14 cellular contexts compared by ENCODE assay signal in the genomic region with DNA sequence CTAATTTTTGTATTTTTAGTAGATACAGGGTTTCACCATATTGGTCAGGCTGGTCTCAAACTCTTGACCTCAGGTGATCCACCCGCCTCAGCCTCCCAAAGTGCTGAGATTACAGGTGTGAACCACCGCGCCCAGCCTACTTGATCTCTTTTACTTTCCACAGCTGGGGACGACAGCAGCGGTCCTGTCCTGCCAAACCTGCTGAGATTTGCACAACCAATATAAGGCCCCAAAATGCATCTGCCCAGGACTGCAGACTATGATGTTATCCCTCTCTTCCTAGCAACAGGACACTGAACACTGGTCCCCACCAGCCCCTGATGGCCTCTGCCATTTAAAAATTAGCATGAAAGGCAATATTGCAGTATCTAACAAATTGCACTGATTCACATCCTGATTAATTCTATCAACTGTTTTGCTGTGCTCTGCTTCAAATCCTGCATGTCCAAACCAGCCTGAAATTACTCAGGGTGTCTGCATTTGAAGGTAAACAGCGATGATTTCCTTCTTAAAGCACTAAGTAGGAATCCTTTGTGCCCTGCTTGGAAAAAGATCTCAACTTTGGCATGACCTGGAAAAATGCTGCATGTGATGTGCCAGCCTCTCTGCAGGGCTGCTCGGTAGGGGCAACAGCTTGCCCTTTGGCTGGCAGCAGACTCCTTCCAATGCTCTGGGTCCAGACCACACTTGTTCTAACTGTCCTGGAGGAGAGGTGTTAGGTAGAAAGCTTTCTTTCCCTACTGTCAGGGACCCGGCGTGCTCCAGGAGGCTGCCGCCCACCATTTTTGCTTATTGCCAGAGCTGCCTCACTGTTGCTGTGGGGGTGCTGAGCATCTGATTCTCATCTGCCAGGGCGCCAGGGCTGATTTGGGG. TPM values are rescaled to one million over a fixed set of nuclear protein-coding genes. Genes with fewer than 3 reads are reported as not detected.
"Had no signal": no experiment of that assay in that cellular context is flagged by ENCODE, and none has a peak within 500 bp of the region (broad histone marks: within the 10 kb centered on the region; RNA-seq: fewer than 3 reads in every experiment).

No MANE protein-coding gene starts in this region.

- DNase-seq: colonic mucosa; effector CD8-positive, alpha-beta T cell; heart left ventricle; mucosa of descending colon; naive thymus-derived CD8-positive, alpha-beta T cell; sigmoid colon; stimulated activated CD4-positive, alpha-beta T cell treated with anti-CD3 and anti-CD28 coated beads, Interleukin-12 subunit alpha, Interleukin-12 subunit beta, amount 100 ng/mL, for 4 hours; stimulated activated naive CD4-positive, alpha-beta T cell treated with Interleukin-2 at 50 U/mL for 16 hours; thyroid gland had no signal

- H3K36me3 ChIP-seq: colonic mucosa, heart left ventricle, sigmoid colon, thyroid gland had no signal

- H3K9me3 ChIP-seq: colonic mucosa, heart left ventricle, mucosa of descending colon, sigmoid colon, thyroid gland had no signal

- H3K27ac ChIP-seq: colonic mucosa, heart left ventricle, sigmoid colon, thyroid gland had no signal

- ATAC-seq: heart left ventricle; left lobe of liver; mucosa of descending colon; naive thymus-derived CD8-positive, alpha-beta T cell had no signal

- H3K4me1 ChIP-seq: colonic mucosa, sigmoid colon had no signal

- H3K27me3 ChIP-seq: colonic mucosa, heart left ventricle, sigmoid colon, thyroid gland had no signal

- FAIRE-seq: frontal cortex, islet of Langerhans, urothelium cell line had no signal

- H3K4me3 ChIP-seq: colonic mucosa, heart left ventricle, mucosa of descending colon, sigmoid colon, skin epidermis, thyroid gland had no signal

RNA-seq across cellular contexts. Expression of gene PXDC1, which starts 27.4 kb away (rescaled TPM):
- polyA plus RNA-seq: naive thymus-derived CD8-positive, alpha-beta T cell had no signal
